9 cellular contexts compared by ENCODE assay signal in the genomic region with DNA sequence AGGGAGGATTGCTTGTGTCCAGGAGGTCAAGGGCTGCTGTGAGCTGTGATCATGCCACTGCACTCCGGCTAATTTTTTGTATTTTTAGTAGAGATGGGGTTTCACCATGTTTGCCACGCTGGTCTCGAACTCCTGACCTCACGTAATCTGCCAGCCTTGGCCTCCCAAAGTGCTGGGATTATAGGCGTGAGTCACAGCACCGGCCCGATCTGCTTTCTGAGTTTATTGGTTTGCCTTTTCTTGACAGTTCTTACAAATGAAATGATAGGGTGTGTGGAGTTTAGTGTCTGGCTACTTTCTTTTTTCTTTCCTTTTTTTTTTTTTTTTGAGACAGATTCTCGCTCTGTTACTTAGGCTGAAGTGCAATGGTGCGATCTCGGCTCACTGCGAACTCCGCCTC. TPM values are rescaled to one million over a fixed set of nuclear protein-coding genes. Genes with fewer than 3 reads are reported as not detected.
DNase-seq lines count a peak whose midpoint lies in the region; ATAC-seq and TF ChIP-seq lines count a peak whose summit lies in the region.
"Had no signal": no experiment of that assay in that cellular context is flagged by ENCODE, and none has a peak within 500 bp of the region (broad histone marks: within the 10 kb centered on the region; RNA-seq: fewer than 3 reads in every experiment).

No MANE protein-coding gene starts in this region.

- H3K27ac ChIP-seq in Karpas-422 (ENCODE audit: low read length): no peak overlapping the region; the same call in 1 of the 2 replicates

- peak overlapping the region in 1 of 3 experiments; percentile 31 for H3K27ac Mint-ChIP-seq in nephron

- ATAC-seq in GM19324 (IDR thresholded peaks at IDR 0.05; ENCODE audit: low FRiP score, unreplicated experiment): no peak

- no peaks in the 10 kb centered on the region for H4K20me1 ChIP-seq in Karpas-422 (ENCODE audit: insufficient read depth, low read depth, low read length)

- no peak for DNase-seq in BE2C
- DNase-seq in Karpas-422: no peak
- DNase-seq in cardiac fibroblast (ENCODE audit: low read depth in 2 of 2): peak in 1 of 2 donors; percentile 8
- no peak for DNase-seq in mucosa of gallbladder (ENCODE audit: low spot score)
- no peak for DNase-seq in GM19240 (ENCODE audit: insufficient read length, low spot score)
- DNase-seq in activated CD8-positive, alpha-beta memory T cell treated with anti-CD3 and anti-CD28 coated beads, Interleukin-2, amount 50 U/mL, for 4 hours: no peak

- peaks cover 32% of the 10 kb centered on the region for H3K79me2 ChIP-seq in Karpas-422 (ENCODE audit: low read length)

- H3K27me3 Mint-ChIP-seq in nephron (ENCODE audit: low read depth): no peaks in the 10 kb centered on the region

- H3K27me3 ChIP-seq in BE2C (no peaks in the 10 kb centered on the region), Karpas-422 (ENCODE audit: low read length) (no peaks in the 10 kb centered on the region)
- H3K27me3 ChIP-seq: neutrophil had no signal

- H3K4me1 Mint-ChIP-seq in nephron: peaks cover 17% of the 10 kb centered on the region

- H3K9me3 Mint-ChIP-seq in nephron: no peaks in the 10 kb centered on the region

- H3K4me3 ChIP-seq in BE2C (ENCODE audit: low read depth, low read length) (peak overlapping the region; percentile 78), Karpas-422 (ENCODE audit: low read length) (peak overlapping the region; percentile 66), cardiac fibroblast (replicated peaks in 1 of 2; ENCODE audit: low read depth in 2 of 2, low read length in 2 of 2) (peak overlapping the region; percentile 82 to 91)

- H3K4me3 Mint-ChIP-seq in nephron: peak overlapping the region; percentile 93 to 94 (median 94)

- H3K9me2 ChIP-seq in Karpas-422 (replicated peaks; ENCODE audit: insufficient read depth, low read length): no peaks in the 10 kb centered on the region

- H3K9ac ChIP-seq in Karpas-422 (ENCODE audit: low read length): peak overlapping the region; percentile 67

- H3K36me3 ChIP-seq in BE2C (no peaks in the 10 kb centered on the region), Karpas-422 (ENCODE audit: insufficient read depth, low read length) (peaks cover 7% of the 10 kb centered on the region; the same call in 1 of the 2 replicates)
- H3K36me3 ChIP-seq: neutrophil had no signal

- H3K4me2 ChIP-seq in Karpas-422 (ENCODE audit: low read depth, low read length, poor library complexity, severe bottlenecking): peak overlapping the region; percentile 61

- TF ChIP-seq CTCF in BE2C (IDR thresholded peaks at IDR 0.05; ENCODE audit: low read depth, low read length) (no peak), cardiac fibroblast (IDR thresholded peaks at IDR 0.05; ENCODE audit: low read depth, low read length) (no peak), nephron (IDR thresholded peaks at IDR 0.05; ENCODE audit: unreplicated experiment in 3 of 3) (no peak)

- no peak overlapping the region for H2AFZ ChIP-seq in Karpas-422 (ENCODE audit: low read length)

- H3K36me3 Mint-ChIP-seq in nephron (ENCODE audit: low read depth): peaks cover 7% of the 10 kb centered on the region

- H3K4me1 ChIP-seq in BE2C (no peaks in the 10 kb centered on the region), Karpas-422 (ENCODE audit: low read length) (peaks cover 21% of the 10 kb centered on the region)

- H3K9me3 ChIP-seq in BE2C: no peaks in the 10 kb centered on the region
- no peaks in the 10 kb centered on the region for H3K9me3 ChIP-seq in Karpas-422 (ENCODE audit: low read length)
- H3K9me3 ChIP-seq: neutrophil had no signal

RNA-seq across cellular contexts. Expression of gene C19orf44, which starts 0.8 kb away (rescaled TPM):
- 13.8 TPM for polyA plus RNA-seq in BE2C (2012; ENCODE audit: insufficient read depth, insufficient read length, low read depth)
- total RNA-seq in Karpas-422 (2014; rRNA removed; shearing (Covaris generic); ENCODE audit: low replicate concordance): 4.7 and 15.1 TPM in 2 replicates
- total RNA-seq in mucosa of gallbladder: 11.2 TPM

RNA-seq across cellular contexts. Expression of gene CALR3, which starts 1.1 kb away (rescaled TPM):
- polyA plus RNA-seq in BE2C (2012; ENCODE audit: insufficient read depth, insufficient read length, low read depth): not detected
- total RNA-seq in Karpas-422 (2014; rRNA removed; shearing (Covaris generic); ENCODE audit: low replicate concordance): 0.71 TPM in 1 of 2 replicates, not detected in the other
- not detected for total RNA-seq in mucosa of gallbladder

RNA-seq across cellular contexts. Expression of gene EPS15L1, which starts 25.3 kb away (rescaled TPM):
- polyA plus RNA-seq in BE2C (2012; ENCODE audit: insufficient read depth, insufficient read length, low read depth): 68.7 TPM
- 35.9 and 65.5 TPM in 2 replicates for total RNA-seq in Karpas-422 (2014; rRNA removed; shearing (Covaris generic); ENCODE audit: low replicate concordance)
- total RNA-seq in mucosa of gallbladder: 46.1 TPM

RNA-seq across cellular contexts. Expression of gene CHERP, which starts 45.2 kb away (rescaled TPM):
- polyA plus RNA-seq in BE2C (2012; ENCODE audit: insufficient read depth, insufficient read length, low read depth): 178 TPM
- total RNA-seq in Karpas-422 (2014; rRNA removed; shearing (Covaris generic); ENCODE audit: low replicate concordance): 5.9 and 14.9 TPM in 2 replicates
- 47.3 TPM for total RNA-seq in mucosa of gallbladder
